In genomic region chr14:74963705-74964271, GRCh38 we compare ENCODE assay signal across 12 cellular contexts. TPM values are rescaled to one million over a fixed set of nuclear protein-coding genes. Genes with fewer than 3 reads are reported as not detected.
DNase-seq lines count a peak whose midpoint lies in the region; ATAC-seq and TF ChIP-seq lines count a peak whose summit lies in the region.
"Had no signal": no experiment of that assay in that cellular context is flagged by ENCODE, and none has a peak within 500 bp of the region (broad histone marks: within the 10 kb centered on the region; RNA-seq: fewer than 3 reads in every experiment).

No MANE protein-coding gene starts in this region.

- H3K36me3 Mint-ChIP-seq in HFFc6 (ENCODE audit: low read depth), result no peaks in the 10 kb centered on the region
- H3K36me3 Mint-ChIP-seq in activated naive CD4-positive, alpha-beta T cell treated with anti-CD3 and anti-CD28 coated beads, Interleukin-2, amount 10 ng/mL, durations not matched to agents 7 days and 5 days, result no peaks in the 10 kb centered on the region

- intact Hi-C loops in sigmoid colon (cut with DNase I), result no loop called here

- TF ChIP-seq CTCF in HFFc6 (IDR thresholded peaks at IDR 0.05), result no peak
- TF ChIP-seq CTCF in RWPE2 (IDR thresholded peaks at IDR 0.05; ENCODE audit: poor library complexity, severe bottlenecking), result no peak
- TF ChIP-seq CTCF in fibroblast of mammary gland (conservative IDR thresholded peaks at IDR 0.05; ENCODE audit: control insufficient read depth, insufficient read depth, low read depth, low read length), result no peak
- TF ChIP-seq CTCF in sigmoid colon (IDR thresholded peaks at IDR 0.05), result no peak

- 63 to 73% methylated on average over 9 of the region's 9 CpGs for WGBS in sigmoid colon, 2 donors

- DNase-seq in HFFc6 (peak; percentile 69), RWPE2 (ENCODE audit: low spot score) (peak; percentile 65), fibroblast of mammary gland (ENCODE audit: low read depth) (peak; percentile 62), sigmoid colon (peak; percentile 58)
- DNase-seq in activated naive CD4-positive, alpha-beta T cell treated with anti-CD3 and anti-CD28 coated beads, Interleukin-2, amount 10 ng/mL, durations not matched to agents 7 days and 5 days, result no peak
- DNase-seq in activated CD8-positive, alpha-beta memory T cell treated with anti-CD3 and anti-CD28 coated beads, Interleukin-2, amount 50 U/mL, for 48 hours, result no peak
- DNase-seq: activated naive CD4-positive, alpha-beta T cell treated with anti-CD3 and anti-CD28 coated beads for 36 hours; kidney; NCI-H1105; pancreas; uterus had no signal

- H3K27ac ChIP-seq in RWPE2 (ENCODE audit: poor library complexity, severe bottlenecking) (peak overlapping the region; percentile 86), sigmoid colon (no peak overlapping the region)
- H3K27ac ChIP-seq: pancreas, uterus had no signal

- no peak for TF ChIP-seq EP300 in sigmoid colon (IDR thresholded peaks at IDR 0.05)

- peaks cover 44% of the 10 kb centered on the region for H3K4me1 Mint-ChIP-seq in HFFc6 (ENCODE audit: low read depth)
- peaks cover 3% of the 10 kb centered on the region for H3K4me1 Mint-ChIP-seq in activated naive CD4-positive, alpha-beta T cell treated with anti-CD3 and anti-CD28 coated beads, Interleukin-2, amount 10 ng/mL, durations not matched to agents 7 days and 5 days

- no peak for TF ChIP-seq POLR2A in sigmoid colon (IDR thresholded peaks at IDR 0.05)

- H3K27me3 ChIP-seq in RWPE2 (ENCODE audit: insufficient read depth, poor library complexity, severe bottlenecking), result no peaks in the 10 kb centered on the region
- no peaks in the 10 kb centered on the region for H3K27me3 ChIP-seq in sigmoid colon
- H3K27me3 ChIP-seq: pancreas, uterus had no signal

- peak overlapping the region; percentile 4; the same call in 1 of the 2 replicates for H3K4me3 Mint-ChIP-seq in HFFc6
- no peak overlapping the region for H3K4me3 Mint-ChIP-seq in activated naive CD4-positive, alpha-beta T cell treated with anti-CD3 and anti-CD28 coated beads, Interleukin-2, amount 10 ng/mL, durations not matched to agents 7 days and 5 days
- H3K4me3 Mint-ChIP-seq: activated naive CD4-positive, alpha-beta T cell treated with anti-CD3 and anti-CD28 coated beads for 36 hours had no signal

- H3K27me3 Mint-ChIP-seq in HFFc6 (ENCODE audit: insufficient read depth), result peaks cover 2% of the 10 kb centered on the region; the same call in 1 of the 2 replicates
- H3K27me3 Mint-ChIP-seq in activated naive CD4-positive, alpha-beta T cell treated with anti-CD3 and anti-CD28 coated beads, Interleukin-2, amount 10 ng/mL, durations not matched to agents 7 days and 5 days, result peaks cover 54% of the 10 kb centered on the region

- H3K4me3 ChIP-seq in RWPE2 (ENCODE audit: severe bottlenecking) (no peak overlapping the region), fibroblast of mammary gland (ENCODE audit: control insufficient read depth, low read depth, low read length) (no peak overlapping the region), sigmoid colon (no peak overlapping the region)
- H3K4me3 ChIP-seq: pancreas, uterus had no signal

- CTCF ChIA-PET in activated naive CD4-positive, alpha-beta T cell treated with anti-CD3 and anti-CD28 coated beads, Interleukin-2, amount 10 ng/mL, durations not matched to agents 7 days and 5 days (lab: Charles Lee), result interaction anchor here (0.9 to 2.1 kb wide), 5 partner anchors 18 to 125 kb away, joined by 3 to 11 read pairs (median 4); no protein-coding TSS in a partner anchor

- peak overlapping the region; percentile 47 for H3K27ac Mint-ChIP-seq in HFFc6
- H3K27ac Mint-ChIP-seq in activated naive CD4-positive, alpha-beta T cell treated with anti-CD3 and anti-CD28 coated beads, Interleukin-2, amount 10 ng/mL, durations not matched to agents 7 days and 5 days, result no peak overlapping the region
- H3K27ac Mint-ChIP-seq: activated naive CD4-positive, alpha-beta T cell treated with anti-CD3 and anti-CD28 coated beads for 36 hours had no signal

- no peaks in the 10 kb centered on the region for H3K9me3 ChIP-seq in RWPE2 (ENCODE audit: severe bottlenecking)
- H3K9me3 ChIP-seq in sigmoid colon, result no peaks in the 10 kb centered on the region
- H3K9me3 ChIP-seq: pancreas, uterus had no signal

- H3K9me3 Mint-ChIP-seq in HFFc6, result no peaks in the 10 kb centered on the region
- no peaks in the 10 kb centered on the region for H3K9me3 Mint-ChIP-seq in activated naive CD4-positive, alpha-beta T cell treated with anti-CD3 and anti-CD28 coated beads, Interleukin-2, amount 10 ng/mL, durations not matched to agents 7 days and 5 days
- H3K9me3 Mint-ChIP-seq: activated naive CD4-positive, alpha-beta T cell treated with anti-CD3 and anti-CD28 coated beads for 36 hours had no signal

- ATAC-seq in RWPE2 (ENCODE audit: low read depth) (peak; percentile 15; the same call in 2 of the 3 replicates), HG02588 (IDR thresholded peaks at IDR 0.05; ENCODE audit: unreplicated experiment) (no peak)

- H3K4me1 ChIP-seq in RWPE2 (ENCODE audit: insufficient read depth, poor library complexity, severe bottlenecking) (peaks cover 40% of the 10 kb centered on the region), sigmoid colon (peaks cover 0 to 1% (median 0%) of the 10 kb centered on the region in 4 donors)
- H3K4me1 ChIP-seq: pancreas, uterus had no signal

- H3K36me3 ChIP-seq in RWPE2 (ENCODE audit: low read depth) (no peaks in the 10 kb centered on the region), sigmoid colon (no peaks in the 10 kb centered on the region)
- H3K36me3 ChIP-seq: pancreas, uterus had no signal

RNA-seq across cellular contexts. Expression of gene PGF, which starts 8.4 kb away (rescaled TPM):
- 1 to 10 TPM in 4 of 6 experiments, under 1 TPM in 2; 0.87 to 2.9 (median 2.7) TPM for total RNA-seq in HFFc6 (2021; fragmentation: NEBNext Ultra II Directional; extraction: Animal tissue kit (Norgen Biotek cat#: 25700))
- 10 to 100 TPM in 2 of 4 donors, 1 to 10 TPM in 2; 3.6 to 15.6 (median 9.7) TPM for total RNA-seq in sigmoid colon
- polyA plus RNA-seq in sigmoid colon, result 1 to 10 TPM; 1.2 to 9.1 (median 1.6) TPM

RNA-seq across cellular contexts. Expression of gene EIF2B2, which starts 38.9 kb away (rescaled TPM):
- 10 to 100 TPM; 55.5 to 66.1 (median 59.0) TPM for total RNA-seq in HFFc6 (2021; fragmentation: NEBNext Ultra II Directional; extraction: Animal tissue kit (Norgen Biotek cat#: 25700))
- total RNA-seq in sigmoid colon, result 10 to 100 TPM; 34.1 to 37.5 (median 35.3) TPM
- 10 to 100 TPM; 25.2 to 45.5 (median 40.0) TPM for polyA plus RNA-seq in sigmoid colon

RNA-seq across cellular contexts. Expression of gene RPS6KL1, which starts 40.7 kb away (rescaled TPM):
- total RNA-seq in HFFc6 (2021; fragmentation: NEBNext Ultra II Directional; extraction: Animal tissue kit (Norgen Biotek cat#: 25700)), result 1 to 10 TPM in 4 of 6 experiments, under 1 TPM in 2; 0.78 to 1.1 (median 1.0) TPM
- 10 to 100 TPM in 1 of 4 donors, 1 to 10 TPM in 3; 4.6 to 11.1 (median 6.7) TPM for total RNA-seq in sigmoid colon
- 1 to 10 TPM; 1.8 to 4.0 (median 2.8) TPM for polyA plus RNA-seq in sigmoid colon

Comparison
In these comparisons a context has a peak if more than half of its experiments do, and no peak if none do; other contexts are left out.
1. DNase-seq: peak in HFFc6 (single experiment), RWPE2 (single experiment), fibroblast of mammary gland (single experiment) and sigmoid colon (single experiment); none in activated naive CD4-positive, alpha-beta T cell treated with anti-CD3 and anti-CD28 coated beads, Interleukin-2, amount 10 ng/mL, durations not matched to agents 7 days and 5 days (single experiment) and activated CD8-positive, alpha-beta memory T cell treated with anti-CD3 and anti-CD28 coated beads, Interleukin-2, amount 50 U/mL, for 48 hours (single experiment).